Comparison of ENCODE assay signal across 20 cellular contexts in genomic region chr3:11547498-11547897, GRCh38.
A peak's percentile ranks its signal among the peaks of the same experiment; 100 is the strongest.
DNase-seq lines count a peak whose midpoint lies in the region; ATAC-seq and TF ChIP-seq lines count a peak whose summit lies in the region.
"Had no signal": no experiment of that assay in that cellular context is flagged by ENCODE, and none has a peak within 500 bp of the region (broad histone marks: within the 10 kb centered on the region; RNA-seq: fewer than 3 reads in every experiment).

No MANE protein-coding gene starts in this region.

- peaks cover 36% of the 10 kb centered on the region for H3K36me3 Mint-ChIP-seq in activated T-cell treated with anti-CD3 and anti-CD28 coated beads, Interleukin-2, amount 50 U/mL, for 24 hours (ENCODE audit: low read depth)
- peaks cover 1% of the 10 kb centered on the region for H3K36me3 Mint-ChIP-seq in activated T-helper 17 cell treated with anti-CD3 and anti-CD28 coated beads, Interleukin-2, amount 50 U/mL, for 72 hours (ENCODE audit: low read depth)

- peaks cover 12% of the 10 kb centered on the region for H3K9me3 Mint-ChIP-seq in activated T-cell treated with anti-CD3 and anti-CD28 coated beads, Interleukin-2, amount 50 U/mL, for 24 hours
- no peaks in the 10 kb centered on the region for H3K9me3 Mint-ChIP-seq in activated T-helper 17 cell treated with anti-CD3 and anti-CD28 coated beads, Interleukin-2, amount 50 U/mL, for 72 hours
- H3K9me3 Mint-ChIP-seq: GM23338 had no signal

- no peak for DNase-seq in activated T-cell treated with anti-CD3 and anti-CD28 coated beads, Interleukin-2, amount 50 U/mL, for 24 hours
- DNase-seq in activated T-cell treated with anti-CD3 and anti-CD28 coated beads for 4 hours, result no peak
- DNase-seq in GM23248, result peak; percentile 34
- DNase-seq in sigmoid colon, result no peak
- no peak for DNase-seq in NCI-H1105 (lab: John Stamatoyannopoulos, UW)
- DNase-seq: BE2C, DND-41, KBM-7, NCI-H1092, NCI-H1436 treated with DMSO at 0.1 percent for 48 hours, NCI-H1930, NCI-H226, NCI-H510A treated with DMSO at 0.1 percent for 48 hours, NCI-H748 treated with DMSO at 0.1 percent for 48 hours had no signal

- H3K27me3 ChIP-seq in GM23248 (replicated peaks; ENCODE audit: insufficient read depth) (no peaks in the 10 kb centered on the region), neutrophil (no peaks in the 10 kb centered on the region), sigmoid colon (no peaks in the 10 kb centered on the region)
- H3K27me3 ChIP-seq: BE2C had no signal

- no peaks in the 10 kb centered on the region for H3K9me2 ChIP-seq in GM23248 (ENCODE audit: insufficient read depth)

- H3K4me3 ChIP-seq in GM23248, result no peak overlapping the region
- no peak overlapping the region for H3K4me3 ChIP-seq in neutrophil (ENCODE audit: low read depth in 1 of 2, low read length in 1 of 2)
- no peak overlapping the region for H3K4me3 ChIP-seq in sigmoid colon
- H3K4me3 ChIP-seq: GM12878, GM23338, HAP-1 had no signal

- no peak overlapping the region for H3K9ac ChIP-seq in GM23248

- H3K4me2 ChIP-seq in GM23248 (ENCODE audit: unreplicated experiment), result no peak overlapping the region
- H3K4me2 ChIP-seq: GM23338 had no signal

- H3F3A ChIP-seq in GM23248 (ENCODE audit: insufficient read depth), result peaks cover 31% of the 10 kb centered on the region

- H3K36me3 ChIP-seq in GM23248 (ENCODE audit: low read depth) (no peaks in the 10 kb centered on the region), neutrophil (no peaks in the 10 kb centered on the region), sigmoid colon (no peaks in the 10 kb centered on the region)
- H3K36me3 ChIP-seq: BE2C, HAP-1 had no signal

- no peaks in the 10 kb centered on the region for H4K20me1 ChIP-seq in GM23248 (ENCODE audit: insufficient read depth)

- H3K4me1 ChIP-seq in GM23248 (ENCODE audit: insufficient read depth) (peaks cover 53% of the 10 kb centered on the region), neutrophil (ENCODE audit: control insufficient read depth in 1 of 2, insufficient read depth in 1 of 2, low read depth in 1 of 2, low read length in 1 of 2) (peaks cover 38 to 48% of the 10 kb centered on the region in 2 experiments), sigmoid colon (peaks cover 0 to 8% (median under 1%) of the 10 kb centered on the region in 4 donors)
- H3K4me1 ChIP-seq: BE2C, HAP-1 had no signal

- in situ Hi-C loops in GM23248 (cut with MboI), result no loop called here

- TF ChIP-seq POLR2A in sigmoid colon (IDR thresholded peaks at IDR 0.05), result no peak

- WGBS in GM23248 (ENCODE audit: low coverage in 1 of 2, low lambda C conversion rate in 2 of 2, missing lambda C conversion rate in 2 of 2), 2 experiments, result 79 to 85% methylated on average over 2 of the region's 2 CpGs
- 78 to 84% methylated on average over 2 of the region's 2 CpGs for WGBS in sigmoid colon, 2 donors

- peaks cover 13% of the 10 kb centered on the region for H3K4me1 Mint-ChIP-seq in activated T-cell treated with anti-CD3 and anti-CD28 coated beads, Interleukin-2, amount 50 U/mL, for 24 hours (ENCODE audit: low read depth)
- peaks cover 6% of the 10 kb centered on the region for H3K4me1 Mint-ChIP-seq in activated T-helper 17 cell treated with anti-CD3 and anti-CD28 coated beads, Interleukin-2, amount 50 U/mL, for 72 hours
- H3K4me1 Mint-ChIP-seq: GM23338 had no signal

- peak overlapping the region; percentile 76 for H3K27ac Mint-ChIP-seq in activated T-cell treated with anti-CD3 and anti-CD28 coated beads, Interleukin-2, amount 50 U/mL, for 24 hours
- H3K27ac Mint-ChIP-seq in activated T-helper 17 cell treated with anti-CD3 and anti-CD28 coated beads, Interleukin-2, amount 50 U/mL, for 72 hours, result peak overlapping the region; percentile 76

- TF ChIP-seq EP300 in sigmoid colon (IDR thresholded peaks at IDR 0.05), result no peak

- TF ChIP-seq CTCF in neutrophil (IDR thresholded peaks at IDR 0.05), result no peak
- no peak for TF ChIP-seq CTCF in sigmoid colon (IDR thresholded peaks at IDR 0.05)

- H2AFZ ChIP-seq in GM23248, result no peak overlapping the region
- H2AFZ ChIP-seq: GM23338 had no signal

- H3K27ac ChIP-seq in GM23248 (no peak overlapping the region), neutrophil (peak overlapping the region; percentile 69), sigmoid colon (no peak overlapping the region)

- H3K27me3 Mint-ChIP-seq in activated T-cell treated with anti-CD3 and anti-CD28 coated beads, Interleukin-2, amount 50 U/mL, for 24 hours, result no peaks in the 10 kb centered on the region
- H3K27me3 Mint-ChIP-seq in activated T-helper 17 cell treated with anti-CD3 and anti-CD28 coated beads, Interleukin-2, amount 50 U/mL, for 72 hours, result no peaks in the 10 kb centered on the region

- peak; percentile 87 for ATAC-seq in activated T-helper 17 cell treated with anti-CD3 and anti-CD28 coated beads, Interleukin-2, amount 50 U/mL, for 72 hours (replicated peaks)
- ATAC-seq: GM12878, GM23338, SK-N-SH treated with all-trans-retinoic acid at 6 μM for 48 hours had no signal

- H3K4me3 Mint-ChIP-seq in activated T-cell treated with anti-CD3 and anti-CD28 coated beads, Interleukin-2, amount 50 U/mL, for 24 hours, result no peak overlapping the region
- peak overlapping the region; percentile 3 for H3K4me3 Mint-ChIP-seq in activated T-helper 17 cell treated with anti-CD3 and anti-CD28 coated beads, Interleukin-2, amount 50 U/mL, for 72 hours
- H3K4me3 Mint-ChIP-seq: GM23338 had no signal

- H3K9me3 ChIP-seq in GM23248 (ENCODE audit: low read depth) (no peaks in the 10 kb centered on the region), neutrophil (no peaks in the 10 kb centered on the region), sigmoid colon (no peaks in the 10 kb centered on the region)
- H3K9me3 ChIP-seq: BE2C, HAP-1 had no signal

- H3K79me2 ChIP-seq in GM23248 (ENCODE audit: insufficient read depth), result 0 out of 2 replicates have a peak, but pooled peaks cover 10% of the 10 kb centered on the region

- intact Hi-C loops in sigmoid colon (cut with DNase I), result no loop called here
